ENCODE assay signal across 14 cellular contexts in the genomic region with DNA sequence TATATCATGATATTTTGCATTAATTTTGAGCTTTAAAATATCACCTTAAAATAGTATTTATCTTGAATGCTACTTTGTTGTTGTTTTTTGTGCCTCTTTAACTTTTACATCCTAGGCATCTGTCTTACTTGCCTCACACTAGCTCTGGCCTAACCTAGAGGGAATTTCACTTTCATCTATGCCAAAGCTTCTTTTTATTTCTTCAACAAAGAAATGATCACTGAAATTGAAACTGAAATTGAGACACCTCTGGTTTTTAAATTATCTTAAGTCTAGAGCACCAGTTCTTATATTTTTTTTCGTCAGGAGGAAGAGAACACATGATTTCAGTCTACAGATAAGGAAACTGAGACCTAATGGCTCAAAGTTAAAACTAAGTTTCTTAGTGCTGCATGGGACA. TPM values are rescaled to one million over a fixed set of nuclear protein-coding genes. Genes with fewer than 3 reads are reported as not detected.
DNase-seq lines count a peak whose midpoint lies in the region; ATAC-seq and TF ChIP-seq lines count a peak whose summit lies in the region.
"Had no signal": no experiment of that assay in that cellular context is flagged by ENCODE, and none has a peak within 500 bp of the region (broad histone marks: within the 10 kb centered on the region; RNA-seq: fewer than 3 reads in every experiment).

No MANE protein-coding gene starts in this region.

- TF ChIP-seq CTCF in Calu3 (IDR thresholded peaks at IDR 0.05; ENCODE audit: unreplicated experiment) (no peak), heart right ventricle (IDR thresholded peaks at IDR 0.05) (no peak)

- no peaks in the 10 kb centered on the region for H3K9me3 Mint-ChIP-seq in Calu3 (ENCODE audit: low read depth, unreplicated experiment)
- H3K9me3 Mint-ChIP-seq: activated B cell treated with CpG ODN at 0.5 μM for 24 hours had no signal

- intact Hi-C loops in Calu3 (cut with micrococcal nuclease; ENCODE audit: unreplicated experiment): no loop called here
- intact Hi-C loops in heart right ventricle (cut with DNase I): no loop called here

- DNase-seq in Calu3 (no peak), NCI-H2107 treated with DMSO at 0.1 percent for 48 hours (lab: John Stamatoyannopoulos, UW; ENCODE audit: unreplicated experiment) (no peak), heart right ventricle (no peak)
- no peak for DNase-seq in stimulated activated CD4-positive, alpha-beta T cell treated with anti-CD3 and anti-CD28 coated beads, Interleukin-15, amount 100 ng/mL, for 24 hours
- DNase-seq: activated B cell treated with CpG ODN at 0.5 μM for 24 hours, activated gamma-delta T cell, left colon, NCI-H226, SIG-M5 had no signal

- no peaks in the 10 kb centered on the region for H3K36me3 ChIP-seq in heart right ventricle
- H3K36me3 ChIP-seq: BLaER1 treated with 17β-estradiol and CSF1 and Interleukin-3, amounts not matched to agents 10 nM and 100 nM had no signal

- TF ChIP-seq POLR2A in GM18505 (IDR thresholded peaks at IDR 0.05; ENCODE audit: borderline replicate concordance, extremely low read depth, insufficient read depth, insufficient read length): no peak

- peaks cover 16% of the 10 kb centered on the region for H3K4me1 Mint-ChIP-seq in Calu3 (ENCODE audit: low read depth, unreplicated experiment)

- H3K4me3 Mint-ChIP-seq in Calu3 (ENCODE audit: low read depth, unreplicated experiment): no peak overlapping the region
- H3K4me3 Mint-ChIP-seq: activated B cell treated with CpG ODN at 0.5 μM for 24 hours had no signal

- peaks cover 22% of the 10 kb centered on the region for H3K36me3 Mint-ChIP-seq in Calu3 (ENCODE audit: insufficient read depth, unreplicated experiment)

- H3K27ac ChIP-seq in heart right ventricle: no peak overlapping the region
- H3K27ac ChIP-seq: BLaER1 treated with 17β-estradiol and CSF1 and Interleukin-3, amounts not matched to agents 10 nM and 100 nM had no signal

- CTCF ChIA-PET in Calu3 (lab: Charles Lee): interaction anchor here (0.5 kb wide), 1 partner anchor 389 kb away, joined by 3 read pairs; no protein-coding TSS in a partner anchor

- H3K4me3 ChIP-seq in heart right ventricle: no peak overlapping the region
- H3K4me3 ChIP-seq: BLaER1 treated with 17β-estradiol and CSF1 and Interleukin-3, amounts not matched to agents 10 nM and 100 nM had no signal

- H3K4me1 ChIP-seq in heart right ventricle: peaks cover 0 to 17% (median 13%) of the 10 kb centered on the region in 9 donors

- H3K9me3 ChIP-seq in heart right ventricle: no peaks in the 10 kb centered on the region

- H3K27ac Mint-ChIP-seq in Calu3 (ENCODE audit: unreplicated experiment): no peak overlapping the region
- H3K27ac Mint-ChIP-seq: activated B cell treated with CpG ODN at 0.5 μM for 24 hours had no signal

- WGBS in heart right ventricle, 2 donors: 38 to 50% methylated on average over 1 of the region's 1 CpG

- no TSS peak for BruUV-seq in Calu3 (replicated peaks; lab: Mats Ljungman, UMichigan)

- H3K27me3 Mint-ChIP-seq in Calu3 (ENCODE audit: unreplicated experiment): no peaks in the 10 kb centered on the region

- ATAC-seq in GM18505 (IDR thresholded peaks at IDR 0.05; ENCODE audit: unreplicated experiment) (peak; percentile 84), GM19438 (IDR thresholded peaks at IDR 0.05; ENCODE audit: low read depth, unreplicated experiment) (peak; percentile 97), HG02798 (IDR thresholded peaks at IDR 0.05; ENCODE audit: poor library complexity, unreplicated experiment) (peak; percentile 81), HG03460 (IDR thresholded peaks at IDR 0.05; ENCODE audit: unreplicated experiment) (peak; percentile 82), heart right ventricle (no peak)
- ATAC-seq: left colon had no signal

- H3K27me3 ChIP-seq in heart right ventricle: peaks cover 4 to 45% (median 40%) of the 10 kb centered on the region in 7 donors
- H3K27me3 ChIP-seq: BLaER1 treated with 17β-estradiol and CSF1 and Interleukin-3, amounts not matched to agents 10 nM and 100 nM had no signal

RNA-seq across cellular contexts. Expression of gene SCIN, which starts 3.5 kb away (rescaled TPM):
- total RNA-seq in Calu3 (2022): 22.6 and 28.3 TPM in 2 replicates
- total RNA-seq in heart right ventricle: 1 to 10 TPM in 1 of 10 donors, under 1 TPM in 6, not detected in 3; 0.12 to 1.5 (median 0.33) TPM
- under 1 TPM; 0.01 to 0.07 TPM for polyA plus RNA-seq in heart right ventricle
- total RNA-seq: activated B cell treated with CpG ODN at 0.5 μM for 24 hours had no signal

Comparison
In these comparisons a context has a peak if more than half of its experiments do, and no peak if none do; other contexts are left out.
1. ATAC-seq: peak in GM18505 (single experiment), GM19438 (single experiment), HG02798 (single experiment) and HG03460 (single experiment); none in heart right ventricle (0 of 8).